ENCODE assay signal across 1 cellular context in genomic region chr11:111938687-111939160, GRCh38.
TF ChIP-seq lines count a peak whose summit lies in the region.

No MANE protein-coding gene starts in this region.

TF ChIP-seq in IMR-90, 13 proteins besides CTCF, POLR2A, EP300 and RAD21 (continued from another document):
- TF ChIP-seq FOS (IDR thresholded peaks at IDR 0.05; ENCODE audit: low read depth, low read length) (peak; percentile 38), BHLHE40 (IDR thresholded peaks at IDR 0.05; ENCODE audit: low read depth, low read length) (no peak), CHD1 (IDR thresholded peaks at IDR 0.05; ENCODE audit: low read depth, low read length) (no peak), RCOR1 (IDR thresholded peaks at IDR 0.05; ENCODE audit: insufficient replicate concordance, low read length) (no peak)
